ENCODE assay signal across 11 cellular contexts in genomic region chrX:40148439-40149285, GRCh38. TPM values are rescaled to one million over a fixed set of nuclear protein-coding genes. Genes with fewer than 3 reads are reported as not detected.
DNase-seq lines count a peak whose midpoint lies in the region; ATAC-seq and TF ChIP-seq lines count a peak whose summit lies in the region.
"Had no signal": no experiment of that assay in that cellular context is flagged by ENCODE, and none has a peak within 500 bp of the region (broad histone marks: within the 10 kb centered on the region; RNA-seq: fewer than 3 reads in every experiment).

No MANE protein-coding gene starts in this region.

- intact Hi-C loops in Caco-2 (cut with micrococcal nuclease; ENCODE audit: unreplicated experiment) = no loop called here
- intact Hi-C loops in mucosa of descending colon (cut with DNase I, micrococcal nuclease) = no loop called here
- intact Hi-C loops in gastrocnemius medialis (cut with DNase I; ENCODE audit: low total_unique reads) = no loop called here

- no peaks in the 10 kb centered on the region for H3K4me1 ChIP-seq in Caco-2
- H3K4me1 ChIP-seq in HUES64 (ENCODE audit: insufficient read depth, low read length) = peaks cover 36% of the 10 kb centered on the region
- H3K4me1 ChIP-seq in mucosa of descending colon (ENCODE audit: low read depth) = peaks cover 7% of the 10 kb centered on the region
- peaks cover 0 to 38% (median 9%) of the 10 kb centered on the region in 3 donors for H3K4me1 ChIP-seq in gastroesophageal sphincter
- H3K4me1 ChIP-seq in gastrocnemius medialis = peaks cover 4 to 21% of the 10 kb centered on the region in 2 donors

- TF ChIP-seq EP300 in gastroesophageal sphincter (IDR thresholded peaks at IDR 0.05) = no peak

- peak overlapping the region; percentile 15 for H3K4me3 Mint-ChIP-seq in Caco-2 (ENCODE audit: unreplicated experiment)
- H3K4me3 Mint-ChIP-seq in activated T-cell treated with anti-CD3 and anti-CD28 coated beads, Interleukin-2, amount 50 U/mL, for 4 hours = no peak overlapping the region

- WGBS in HUES64 = 4% methylated on average over 19 of the region's 23 CpGs
- 22% methylated on average over 6 of the region's 23 CpGs; no CpG with 5 or more reads in 1 of the 2 donors for WGBS in gastroesophageal sphincter (ENCODE audit: low coverage in 1 of 2), 2 donors

- in situ Hi-C loops in GM13976 (cut with MboI; ENCODE audit: low sequenced_read_pairs, unreplicated experiment) (no loop called here), gastrocnemius medialis (cut with MboI; ENCODE audit: low sequenced_read_pairs in 4 of 4) (loop anchor here in 1 of 4 donors (10.0 kb wide), 1 partner anchor 54 kb away; the partner anchor contains the start of gene BCOR)

- no peak overlapping the region for H3K9ac ChIP-seq in HUES64 (ENCODE audit: low read depth, low read length)
- H3K9ac ChIP-seq: KMS-11 had no signal

- POLR2A ChIA-PET in Caco-2 (lab: Charles Lee) = no interaction called here

- ATAC-seq in mucosa of descending colon (peak; percentile 59), gastroesophageal sphincter (no peak), gastrocnemius medialis (no peak)
- ATAC-seq in activated T-cell treated with anti-CD3 and anti-CD28 coated beads, Interleukin-2, amount 50 U/mL, for 4 hours = no peak
- ATAC-seq: naive thymus-derived CD8-positive, alpha-beta T cell had no signal

- CTCF ChIA-PET in Caco-2 (lab: Charles Lee) = no interaction called here

- H3K36me3 Mint-ChIP-seq in Caco-2 (ENCODE audit: insufficient read depth, unreplicated experiment) = no peaks in the 10 kb centered on the region
- no peaks in the 10 kb centered on the region for H3K36me3 Mint-ChIP-seq in activated T-cell treated with anti-CD3 and anti-CD28 coated beads, Interleukin-2, amount 50 U/mL, for 4 hours (ENCODE audit: insufficient read depth)
- H3K36me3 Mint-ChIP-seq: naive thymus-derived CD8-positive, alpha-beta T cell had no signal

- H3K9me3 ChIP-seq in Caco-2 (no peaks in the 10 kb centered on the region), HUES64 (ENCODE audit: insufficient read depth, low read depth, low read length) (no peaks in the 10 kb centered on the region), mucosa of descending colon (no peaks in the 10 kb centered on the region), gastroesophageal sphincter (no peaks in the 10 kb centered on the region), gastrocnemius medialis (no peaks in the 10 kb centered on the region)

- H3K27ac ChIP-seq in HUES64 (ENCODE audit: low read depth, low read length) (no peak overlapping the region), VCaP (peak overlapping the region; percentile 97), gastroesophageal sphincter (peak overlapping the region in 1 of 4 donors; percentile 11), gastrocnemius medialis (no peak overlapping the region)
- H3K27ac ChIP-seq: KMS-11 had no signal

- DNase-seq in Caco-2 = no peak
- DNase-seq in mucosa of descending colon = peak in 2 of 3 donors; percentile 64 to 65
- no peak for DNase-seq in GM13976 (ENCODE audit: low spot score)
- no peak for DNase-seq in gastrocnemius medialis
- no peak for DNase-seq in activated T-cell treated with anti-CD3 and anti-CD28 coated beads, Interleukin-2, amount 50 U/mL, for 4 hours
- DNase-seq: DMS79 treated with DMSO at 0.1 percent for 48 hours; naive thymus-derived CD8-positive, alpha-beta T cell had no signal

- H3K4me3 ChIP-seq in Caco-2 (ENCODE audit: low read depth, low read length) (no peak overlapping the region), HUES64 (ENCODE audit: low read length) (peak overlapping the region; percentile 26; the same call in 1 of the 2 replicates), mucosa of descending colon (no peak overlapping the region), gastroesophageal sphincter (no peak overlapping the region), gastrocnemius medialis (no peak overlapping the region)

- H3K27me3 ChIP-seq in Caco-2 (replicated peaks; ENCODE audit: control insufficient read depth, insufficient read depth, low read length) (no peaks in the 10 kb centered on the region), HUES64 (ENCODE audit: insufficient read depth, low read length) (peaks cover 92% of the 10 kb centered on the region), gastroesophageal sphincter (no peaks in the 10 kb centered on the region), gastrocnemius medialis (peaks cover 0 to 32% (median 23%) of the 10 kb centered on the region in 3 donors)

- no peaks in the 10 kb centered on the region for H3K36me3 ChIP-seq in Caco-2 (ENCODE audit: control insufficient read depth, insufficient read depth, low read length)
- H3K36me3 ChIP-seq in HUES64 (ENCODE audit: insufficient read depth, low read length) = no peaks in the 10 kb centered on the region
- no peaks in the 10 kb centered on the region for H3K36me3 ChIP-seq in mucosa of descending colon (ENCODE audit: low read depth)
- H3K36me3 ChIP-seq in gastroesophageal sphincter = no peaks in the 10 kb centered on the region
- H3K36me3 ChIP-seq in gastrocnemius medialis = no peaks in the 10 kb centered on the region

- no peaks in the 10 kb centered on the region for H3K27me3 Mint-ChIP-seq in Caco-2 (ENCODE audit: insufficient read depth, unreplicated experiment)
- H3K27me3 Mint-ChIP-seq in activated T-cell treated with anti-CD3 and anti-CD28 coated beads, Interleukin-2, amount 50 U/mL, for 4 hours (ENCODE audit: low read depth) = no peaks in the 10 kb centered on the region
- H3K27me3 Mint-ChIP-seq: naive thymus-derived CD8-positive, alpha-beta T cell had no signal

- H3K4me1 Mint-ChIP-seq in Caco-2 (ENCODE audit: low read depth, unreplicated experiment) = no peaks in the 10 kb centered on the region
- H3K4me1 Mint-ChIP-seq in activated T-cell treated with anti-CD3 and anti-CD28 coated beads, Interleukin-2, amount 50 U/mL, for 4 hours (ENCODE audit: low read depth) = peaks cover 14% of the 10 kb centered on the region

- H3K9me3 Mint-ChIP-seq in Caco-2 (ENCODE audit: unreplicated experiment) = no peaks in the 10 kb centered on the region
- H3K9me3 Mint-ChIP-seq in activated T-cell treated with anti-CD3 and anti-CD28 coated beads, Interleukin-2, amount 50 U/mL, for 4 hours = no peaks in the 10 kb centered on the region
- H3K9me3 Mint-ChIP-seq: naive thymus-derived CD8-positive, alpha-beta T cell had no signal

- TF ChIP-seq POLR2A in gastroesophageal sphincter (IDR thresholded peaks at IDR 0.05) = no peak
- no peak for TF ChIP-seq POLR2A in gastrocnemius medialis (IDR thresholded peaks at IDR 0.05)

- no TSS peak for BruUV-seq in Caco-2 (replicated peaks; lab: Mats Ljungman, UMichigan)

- no peak for TF ChIP-seq CTCF in Caco-2 (IDR thresholded peaks at IDR 0.05; ENCODE audit: insufficient read depth in 1 of 2, low read depth in 1 of 2, low read length in 1 of 2, severe bottlenecking in 1 of 2, unreplicated experiment in 1 of 2)
- no peak for TF ChIP-seq CTCF in VCaP (conservative IDR thresholded peaks at IDR 0.05)
- TF ChIP-seq CTCF in mucosa of descending colon (IDR thresholded peaks at IDR 0.05) = no peak
- TF ChIP-seq CTCF in gastroesophageal sphincter (IDR thresholded peaks at IDR 0.05) = no peak
- TF ChIP-seq CTCF in GM13976 (IDR thresholded peaks at IDR 0.05; ENCODE audit: borderline replicate concordance, control extremely low read depth, extremely low read depth, insufficient read depth, missing control alignments) = no peak
- no peak for TF ChIP-seq CTCF in gastrocnemius medialis (IDR thresholded peaks at IDR 0.05 in 4 of 5, conservative IDR thresholded peaks at IDR 0.05 in 1 of 5)

- H3K27ac Mint-ChIP-seq in Caco-2 (ENCODE audit: unreplicated experiment) = no peak overlapping the region
- H3K27ac Mint-ChIP-seq: naive thymus-derived CD8-positive, alpha-beta T cell had no signal

RNA-seq across cellular contexts. Expression of gene BCOR, which starts 50.9 kb away (rescaled TPM):
- total RNA-seq in Caco-2 (2022) (16.2 and 18.6 TPM in 2 replicates), mucosa of descending colon (10 to 100 TPM; 18.7 to 26.3 (median 23.6) TPM), gastroesophageal sphincter (10 to 100 TPM; 18.4 to 27.4 (median 21.4) TPM), gastrocnemius medialis (10 to 100 TPM in 3 of 4 donors, 1 to 10 TPM in 1; 6.5 to 43.8 (median 18.4) TPM)
- 34.7 TPM for polyA plus RNA-seq in HUES64 (2013, experiment 1 of 2)
- 31.5 TPM for polyA plus RNA-seq in HUES64 (2013, experiment 2 of 2)
- 10 to 100 TPM; 53.4 to 58.5 (median 54.5) TPM for total RNA-seq in activated T-cell treated with anti-CD3 and anti-CD28 coated beads, Interleukin-2, amount 50 U/mL, for 4 hours

Comparison
In these comparisons a context has a peak if more than half of its experiments do, and no peak if none do; other contexts are left out.
1. DNase-seq: peak in mucosa of descending colon (2 of 3); none in Caco-2 (0 of 2), GM13976 (single experiment), gastrocnemius medialis (0 of 2) and activated T-cell treated with anti-CD3 and anti-CD28 coated beads, Interleukin-2, amount 50 U/mL, for 4 hours (single experiment).